9 cellular contexts compared by ENCODE assay signal in genomic region chr1:241592273-241592958, GRCh38. TPM values are rescaled to one million over a fixed set of nuclear protein-coding genes. Genes with fewer than 3 reads are reported as not detected.
DNase-seq lines count a peak whose midpoint lies in the region; ATAC-seq, FAIRE-seq and TF ChIP-seq lines count a peak whose summit lies in the region.
"Had no signal": no experiment of that assay in that cellular context is flagged by ENCODE, and none has a peak within 500 bp of the region (broad histone marks: within the 10 kb centered on the region; RNA-seq: fewer than 3 reads in every experiment).

No MANE protein-coding gene starts in this region.

- no peak for TF ChIP-seq POLR2A in thyroid gland (IDR thresholded peaks at IDR 0.05)

- no peak for TF ChIP-seq CTCF in GM12865 (IDR thresholded peaks at IDR 0.05; ENCODE audit: insufficient read depth, low read depth, low read length, missing control alignments)
- TF ChIP-seq CTCF in fibroblast of villous mesenchyme (IDR thresholded peaks at IDR 0.05; ENCODE audit: insufficient read depth, low read depth, low read length): no peak
- TF ChIP-seq CTCF in thyroid gland (IDR thresholded peaks at IDR 0.05): no peak

- WGBS in thyroid gland, 2 donors: 94 to 96% methylated on average over 3 of the region's 3 CpGs

- ATAC-seq in GM21717 (IDR thresholded peaks at IDR 0.05; ENCODE audit: unreplicated experiment): peak; percentile 88

- H3K27me3 ChIP-seq in thyroid gland: no peaks in the 10 kb centered on the region

- intact Hi-C loops in thyroid gland (cut with DNase I): no loop called here

- DNase-seq in GM12865 (ENCODE audit: low read depth) (peak; percentile 40), HTR-8/SVneo (ENCODE audit: insufficient read length, low spot score) (peak; percentile 36), fibroblast of villous mesenchyme (ENCODE audit: low read depth) (peak; percentile 54), COLO668 (lab: John Stamatoyannopoulos, UW; ENCODE audit: unreplicated experiment) (no peak), thyroid gland (no peak)
- no peak for DNase-seq in activated effector memory CD4-positive, alpha-beta T cell treated with anti-CD3 and anti-CD28 coated beads, Interleukin-2, amount 50 U/mL, for 16 hours
- no peak for DNase-seq in stimulated activated CD8-positive, alpha-beta memory T cell treated with anti-CD3 and anti-CD28 coated beads, Interleukin-4, amount 100 ng/mL, for 48 hours

- no peaks in the 10 kb centered on the region for H3K9me3 ChIP-seq in thyroid gland

- peak; percentile 46 for FAIRE-seq in HTR-8/SVneo (lab: Jason Lieb, UNC)

- H3K36me3 ChIP-seq in thyroid gland: no peaks in the 10 kb centered on the region

- H3K4me3 ChIP-seq in GM12865 (ENCODE audit: low read depth, low read length) (no peak overlapping the region), fibroblast of villous mesenchyme (ENCODE audit: low read depth, low read length) (no peak overlapping the region), thyroid gland (replicated peaks in 1 of 3) (no peak overlapping the region)

- H3K27ac ChIP-seq in thyroid gland: no peak overlapping the region

- H3K4me1 ChIP-seq in thyroid gland: no peaks in the 10 kb centered on the region

RNA-seq across cellular contexts. Expression of gene CHML, which starts 47.8 kb away (rescaled TPM):
- total RNA-seq in fibroblast of villous mesenchyme: 16.4 and 17.7 TPM in 2 replicates
- total RNA-seq in thyroid gland: 10 to 100 TPM in 3 of 4 donors, 1 to 10 TPM in 1; 7.9 to 13.9 (median 11.3) TPM

RNA-seq across cellular contexts. Expression of gene OPN3, which starts 47.8 kb away (rescaled TPM):
- total RNA-seq in fibroblast of villous mesenchyme (19.6 and 47.5 TPM in 2 replicates), thyroid gland (10 to 100 TPM; 19.2 to 45.0 (median 31.3) TPM)

RNA-seq across cellular contexts. Expression of gene WDR64, which starts 59.7 kb away (rescaled TPM):
- not detected in 2 replicates for total RNA-seq in fibroblast of villous mesenchyme
- not detected for total RNA-seq in thyroid gland
- total RNA-seq: glomerular endothelial cell had no signal

Comparison
In these comparisons a context has a peak if more than half of its experiments do, and no peak if none do; other contexts are left out.
1. DNase-seq: peak in GM12865 (single experiment), HTR-8/SVneo (single experiment) and fibroblast of villous mesenchyme (single experiment); none in COLO668 (single experiment), thyroid gland (0 of 2), activated effector memory CD4-positive, alpha-beta T cell treated with anti-CD3 and anti-CD28 coated beads, Interleukin-2, amount 50 U/mL, for 16 hours (single experiment) and stimulated activated CD8-positive, alpha-beta memory T cell treated with anti-CD3 and anti-CD28 coated beads, Interleukin-4, amount 100 ng/mL, for 48 hours (single experiment).